In the genomic region with DNA sequence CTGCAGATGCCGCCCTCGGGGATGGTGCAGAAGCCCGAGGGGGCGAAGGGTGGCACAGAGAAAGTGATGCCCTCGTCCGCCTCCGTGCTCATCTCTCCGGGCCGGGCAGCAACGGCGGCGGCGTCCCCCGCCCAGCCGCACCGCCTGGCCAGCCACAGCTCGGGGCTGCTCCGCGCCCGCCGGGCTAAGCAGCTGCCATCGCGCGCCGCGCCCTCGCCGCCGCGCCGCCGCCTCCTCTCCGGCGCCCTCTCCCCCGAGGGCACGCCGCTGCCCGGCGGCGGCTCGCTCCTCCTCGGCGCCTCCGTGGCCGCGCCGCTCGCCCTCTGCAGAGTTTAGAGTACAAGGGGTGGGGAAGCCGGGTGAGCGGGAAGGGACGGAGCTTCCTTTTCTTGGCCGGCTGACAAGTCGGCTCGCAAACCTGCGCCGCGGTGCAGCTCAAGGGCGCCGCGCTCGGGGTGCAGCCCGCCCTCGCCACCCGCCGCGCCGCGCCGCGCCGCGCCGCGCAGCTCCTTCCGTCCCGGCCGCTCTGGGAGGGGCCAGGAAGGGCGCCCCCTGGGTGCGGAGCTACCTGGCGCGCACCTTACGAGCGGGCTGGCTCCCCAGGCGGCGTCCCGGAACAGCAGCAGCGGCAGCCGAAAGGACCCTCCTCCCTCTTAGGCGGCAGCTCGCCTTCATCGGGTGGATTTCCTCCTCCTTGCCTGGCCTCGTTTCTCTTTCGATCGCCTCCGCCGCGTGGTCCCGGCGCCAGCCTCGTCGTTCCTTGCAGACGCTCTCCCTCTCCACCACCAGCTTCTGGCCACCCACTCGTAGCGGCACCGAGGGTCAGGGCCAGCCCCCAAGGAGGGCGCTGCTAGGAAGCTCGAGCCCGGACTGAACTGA, we compare ENCODE assay signal across 1 cellular context.
TF ChIP-seq lines count a peak whose summit lies in the region.

MAP3K5 (minus strand) TSS at position 412 of the 879 bp plus-strand sequence; CDS start at position 92, 320 bp downstream.

TF ChIP-seq in GM12878, 131 proteins besides CTCF, POLR2A, EP300 and RAD21 (continues in another document):
- no peak for TF ChIP-seq IRF3 (IDR thresholded peaks at IDR 0.05)
- TF ChIP-seq MTA2 (IDR thresholded peaks at IDR 0.05; ENCODE audit: low read depth) = no peak; the same call in 1 of the 2 replicates
- no peak for TF ChIP-seq SREBF1 (IDR thresholded peaks at IDR 0.05; ENCODE audit: low read length)
- TF ChIP-seq EGR1 (IDR thresholded peaks at IDR 0.05; ENCODE audit: borderline replicate concordance in 1 of 2, low read depth in 2 of 2, low read length in 2 of 2) = peak in 1 of 2 experiments; percentile 42; a peak in 1 of 3 replicates
- TF ChIP-seq TCF7 (IDR thresholded peaks at IDR 0.05; ENCODE audit: borderline replicate concordance) = no peak
- TF ChIP-seq BACH1 (IDR thresholded peaks at IDR 0.05; ENCODE audit: borderline replicate concordance) = peak; percentile 72
- no peak for TF ChIP-seq RBBP5 (conservative IDR thresholded peaks at IDR 0.05)
- TF ChIP-seq HDAC6 (IDR thresholded peaks at IDR 0.05; ENCODE audit: unreplicated experiment) = no peak
- TF ChIP-seq IKZF1 (conservative IDR thresholded peaks at IDR 0.05) = peak; percentile 91
- no peak for TF ChIP-seq USF1 (IDR thresholded peaks at IDR 0.05; ENCODE audit: borderline replicate concordance, extremely low read length, insufficient read depth, low read depth, low read length)
- peak; percentile 93; the same call in 1 of the 2 replicates for TF ChIP-seq MLLT1 (IDR thresholded peaks at IDR 0.05)
- TF ChIP-seq TBL1XR1 (IDR thresholded peaks at IDR 0.05; ENCODE audit: low read depth, low read length) = no peak; the same call in 1 of the 2 replicates
- TF ChIP-seq MAX (IDR thresholded peaks at IDR 0.05; ENCODE audit: low read depth, low read length) = 0 out of 2 replicates have a peak, but pooled peaks have one; percentile 69
- TF ChIP-seq, protein P1, sequence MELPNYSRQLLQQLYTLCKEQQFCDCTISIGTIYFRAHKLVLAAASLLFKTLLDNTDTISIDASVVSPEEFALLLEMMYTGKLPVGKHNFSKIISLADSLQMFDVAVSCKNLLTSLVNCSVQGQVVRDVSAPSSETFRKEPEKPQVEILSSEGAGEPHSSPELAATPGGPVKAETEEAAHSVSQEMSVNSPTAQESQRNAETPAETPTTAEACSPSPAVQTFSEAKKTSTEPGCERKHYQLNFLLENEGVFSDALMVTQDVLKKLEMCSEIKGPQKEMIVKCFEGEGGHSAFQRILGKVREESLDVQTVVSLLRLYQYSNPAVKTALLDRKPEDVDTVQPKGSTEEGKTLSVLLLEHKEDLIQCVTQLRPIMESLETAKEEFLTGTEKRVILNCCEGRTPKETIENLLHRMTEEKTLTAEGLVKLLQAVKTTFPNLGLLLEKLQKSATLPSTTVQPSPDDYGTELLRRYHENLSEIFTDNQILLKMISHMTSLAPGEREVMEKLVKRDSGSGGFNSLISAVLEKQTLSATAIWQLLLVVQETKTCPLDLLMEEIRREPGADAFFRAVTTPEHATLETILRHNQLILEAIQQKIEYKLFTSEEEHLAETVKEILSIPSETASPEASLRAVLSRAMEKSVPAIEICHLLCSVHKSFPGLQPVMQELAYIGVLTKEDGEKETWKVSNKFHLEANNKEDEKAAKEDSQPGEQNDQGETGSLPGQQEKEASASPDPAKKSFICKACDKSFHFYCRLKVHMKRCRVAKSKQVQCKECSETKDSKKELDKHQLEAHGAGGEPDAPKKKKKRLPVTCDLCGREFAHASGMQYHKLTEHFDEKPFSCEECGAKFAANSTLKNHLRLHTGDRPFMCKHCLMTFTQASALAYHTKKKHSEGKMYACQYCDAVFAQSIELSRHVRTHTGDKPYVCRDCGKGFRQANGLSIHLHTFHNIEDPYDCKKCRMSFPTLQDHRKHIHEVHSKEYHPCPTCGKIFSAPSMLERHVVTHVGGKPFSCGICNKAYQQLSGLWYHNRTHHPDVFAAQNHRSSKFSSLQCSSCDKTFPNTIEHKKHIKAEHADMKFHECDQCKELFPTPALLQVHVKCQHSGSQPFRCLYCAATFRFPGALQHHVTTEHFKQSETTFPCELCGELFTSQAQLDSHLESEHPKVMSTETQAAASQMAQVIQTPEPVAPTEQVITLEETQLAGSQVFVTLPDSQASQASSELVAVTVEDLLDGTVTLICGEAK (IDR thresholded peaks at IDR 0.05; ENCODE audit: borderline replicate concordance) = no peak
- peak; percentile 98 for TF ChIP-seq SMARCA5 (IDR thresholded peaks at IDR 0.05)
- TF ChIP-seq NR2C1 (IDR thresholded peaks at IDR 0.05) = peak; percentile 37
- no peak for TF ChIP-seq CHD1 (IDR thresholded peaks at IDR 0.05; ENCODE audit: low read depth, low read length)
- no peak for TF ChIP-seq GABPA (IDR thresholded peaks at IDR 0.05; ENCODE audit: low read depth)
- 0 out of 2 replicates have a peak, but pooled peaks have one; percentile 10 for TF ChIP-seq IRF4 (IDR thresholded peaks at IDR 0.05; ENCODE audit: low read depth, low read length)
- TF ChIP-seq, protein P2, sequence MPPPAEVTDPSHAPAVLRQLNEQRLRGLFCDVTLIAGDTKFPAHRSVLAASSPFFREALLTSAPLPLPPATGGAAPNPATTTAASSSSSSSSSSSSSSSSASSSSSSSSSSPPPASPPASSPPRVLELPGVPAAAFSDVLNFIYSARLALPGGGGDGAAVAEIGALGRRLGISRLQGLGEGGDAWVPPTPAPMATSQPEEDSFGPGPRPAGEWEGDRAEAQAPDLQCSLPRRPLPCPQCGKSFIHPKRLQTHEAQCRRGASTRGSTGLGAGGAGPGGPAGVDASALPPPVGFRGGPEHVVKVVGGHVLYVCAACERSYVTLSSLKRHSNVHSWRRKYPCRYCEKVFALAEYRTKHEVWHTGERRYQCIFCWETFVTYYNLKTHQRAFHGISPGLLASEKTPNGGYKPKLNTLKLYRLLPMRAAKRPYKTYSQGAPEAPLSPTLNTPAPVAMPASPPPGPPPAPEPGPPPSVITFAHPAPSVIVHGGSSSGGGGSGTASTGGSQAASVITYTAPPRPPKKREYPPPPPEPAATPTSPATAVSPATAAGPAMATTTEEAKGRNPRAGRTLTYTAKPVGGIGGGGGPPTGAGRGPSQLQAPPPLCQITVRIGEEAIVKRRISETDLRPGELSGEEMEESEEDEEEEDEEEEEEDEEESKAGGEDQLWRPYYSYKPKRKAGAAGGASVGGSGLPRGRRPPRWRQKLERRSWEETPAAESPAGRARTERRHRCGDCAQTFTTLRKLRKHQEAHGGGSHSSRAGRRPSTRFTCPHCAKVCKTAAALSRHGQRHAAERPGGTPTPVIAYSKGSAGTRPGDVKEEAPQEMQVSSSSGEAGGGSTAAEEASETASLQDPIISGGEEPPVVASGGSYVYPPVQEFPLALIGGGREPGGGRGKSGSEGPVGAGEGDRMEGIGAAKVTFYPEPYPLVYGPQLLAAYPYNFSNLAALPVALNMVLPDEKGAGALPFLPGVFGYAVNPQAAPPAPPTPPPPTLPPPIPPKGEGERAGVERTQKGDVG (CRISPR knock-in tag; IDR thresholded peaks at IDR 0.05) = no peak
- peak; percentile 49 for TF ChIP-seq SIN3A (IDR thresholded peaks at IDR 0.05; ENCODE audit: low read depth, low read length)
- TF ChIP-seq POU2F2 (IDR thresholded peaks at IDR 0.05; ENCODE audit: borderline replicate concordance, low read depth, low read length) = peak; percentile 23; the same call in 2 of the 3 replicates
- no peak; the same call in 1 of the 2 replicates for TF ChIP-seq CBX5 (IDR thresholded peaks at IDR 0.05; ENCODE audit: low read depth)
- peak; percentile 88; the same call in 1 of the 2 replicates for TF ChIP-seq ZNF207 (IDR thresholded peaks at IDR 0.05; ENCODE audit: borderline replicate concordance)
- TF ChIP-seq, protein P3, sequence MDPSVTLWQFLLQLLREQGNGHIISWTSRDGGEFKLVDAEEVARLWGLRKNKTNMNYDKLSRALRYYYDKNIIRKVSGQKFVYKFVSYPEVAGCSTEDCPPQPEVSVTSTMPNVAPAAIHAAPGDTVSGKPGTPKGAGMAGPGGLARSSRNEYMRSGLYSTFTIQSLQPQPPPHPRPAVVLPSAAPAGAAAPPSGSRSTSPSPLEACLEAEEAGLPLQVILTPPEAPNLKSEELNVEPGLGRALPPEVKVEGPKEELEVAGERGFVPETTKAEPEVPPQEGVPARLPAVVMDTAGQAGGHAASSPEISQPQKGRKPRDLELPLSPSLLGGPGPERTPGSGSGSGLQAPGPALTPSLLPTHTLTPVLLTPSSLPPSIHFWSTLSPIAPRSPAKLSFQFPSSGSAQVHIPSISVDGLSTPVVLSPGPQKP (IDR thresholded peaks at IDR 0.05; ENCODE audit: low read depth, low read length) = no peak
- no peak; the same call in 1 of the 2 replicates for TF ChIP-seq MTA3 (IDR thresholded peaks at IDR 0.05; ENCODE audit: borderline replicate concordance, low read length)
- no peak for TF ChIP-seq CBFB (IDR thresholded peaks at IDR 0.05; ENCODE audit: low read depth)
- no peak for TF ChIP-seq EZH2 (IDR thresholded peaks at IDR 0.05; ENCODE audit: borderline replicate concordance, control insufficient read depth, low read depth, low read length)
- TF ChIP-seq, protein P4, sequence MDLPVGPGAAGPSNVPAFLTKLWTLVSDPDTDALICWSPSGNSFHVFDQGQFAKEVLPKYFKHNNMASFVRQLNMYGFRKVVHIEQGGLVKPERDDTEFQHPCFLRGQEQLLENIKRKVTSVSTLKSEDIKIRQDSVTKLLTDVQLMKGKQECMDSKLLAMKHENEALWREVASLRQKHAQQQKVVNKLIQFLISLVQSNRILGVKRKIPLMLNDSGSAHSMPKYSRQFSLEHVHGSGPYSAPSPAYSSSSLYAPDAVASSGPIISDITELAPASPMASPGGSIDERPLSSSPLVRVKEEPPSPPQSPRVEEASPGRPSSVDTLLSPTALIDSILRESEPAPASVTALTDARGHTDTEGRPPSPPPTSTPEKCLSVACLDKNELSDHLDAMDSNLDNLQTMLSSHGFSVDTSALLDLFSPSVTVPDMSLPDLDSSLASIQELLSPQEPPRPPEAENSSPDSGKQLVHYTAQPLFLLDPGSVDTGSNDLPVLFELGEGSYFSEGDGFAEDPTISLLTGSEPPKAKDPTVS (IDR thresholded peaks at IDR 0.05; ENCODE audit: low read depth, low read length) = no peak
- TF ChIP-seq CEBPB (IDR thresholded peaks at IDR 0.05; ENCODE audit: borderline replicate concordance in 1 of 2, low read depth in 2 of 2, low read length in 2 of 2) = no peak
- TF ChIP-seq CHD2 (IDR thresholded peaks at IDR 0.05; ENCODE audit: borderline replicate concordance, low read depth, low read length) = no peak; the same call in 1 of the 2 replicates
- TF ChIP-seq JUND (IDR thresholded peaks at IDR 0.05; ENCODE audit: low read depth, low read length) = no peak
- TF ChIP-seq BHLHE40 (IDR thresholded peaks at IDR 0.05; ENCODE audit: borderline replicate concordance in 1 of 2, low read depth in 2 of 2, low read length in 1 of 2) = peak; percentile 49 to 72
- TF ChIP-seq WRNIP1 (IDR thresholded peaks at IDR 0.05; ENCODE audit: borderline replicate concordance, low read depth, low read length) = no peak
- peak; percentile 71; the same call in 1 of the 2 replicates for TF ChIP-seq MEF2A (IDR thresholded peaks at IDR 0.05; ENCODE audit: insufficient read depth, low read depth, low read length)
- TF ChIP-seq MEF2B (IDR thresholded peaks at IDR 0.05; ENCODE audit: partially characterized antibody, poor library complexity, severe bottlenecking) = no peak
- TF ChIP-seq RCOR1 (conservative IDR thresholded peaks at IDR 0.05; ENCODE audit: low read depth, low read length) = no peak
- TF ChIP-seq SRF (IDR thresholded peaks at IDR 0.05; ENCODE audit: low read depth in 2 of 2, low read length in 2 of 2) = no peak
- no peak for TF ChIP-seq E2F8 (IDR thresholded peaks at IDR 0.05; ENCODE audit: low read depth, partially characterized antibody)
- no peak for TF ChIP-seq HDAC2 (IDR thresholded peaks at IDR 0.05)
